In genomic region chr2:207448006-207448405, GRCh38 we compare ENCODE assay signal across 28 cellular contexts.
"Had no signal": no experiment of that assay in that cellular context is flagged by ENCODE, and none has a peak within 500 bp of the region (broad histone marks: within the 10 kb centered on the region; RNA-seq: fewer than 3 reads in every experiment).

No MANE protein-coding gene starts in this region.

- H3K27ac ChIP-seq: esophagus squamous epithelium, pancreas, prostate gland, thoracic aorta, WERI-Rb-1 had no signal

- H3K9me3 ChIP-seq: esophagus squamous epithelium, pancreas, prostate gland, thoracic aorta had no signal

- DNase-seq: activated CD4-positive, alpha-beta memory T cell treated with anti-CD3 and anti-CD28 coated beads for 36 hours; activated CD4-positive, alpha-beta T cell treated with anti-CD3 and anti-CD28 coated beads, Interleukin-2, amount 10 ng/mL, durations not matched to agents 24 days and 14 days; activated CD8-positive, alpha-beta memory T cell treated with anti-CD3 and anti-CD28 coated beads, Interleukin-2, amount 50 U/mL, for 48 hours; activated T-cell treated with anti-CD3 and anti-CD28 coated beads, Interleukin-2, amount 50 U/mL, for 24 hours; anterior cingulate cortex; endodermal cell; esophagus squamous epithelium; islet precursor cell; left cardiac atrium; left ventricle myocardium superior; midbrain; naive thymus-derived CD4-positive, alpha-beta T cell; nucleus accumbens; pancreas; stimulated activated CD4-positive, alpha-beta T cell treated with anti-CD3 and anti-CD28 coated beads, Interleukin-12 subunit alpha, Interleukin-12 subunit beta, amount 100 ng/mL, for 4 hours; stimulated activated CD4-positive, alpha-beta T cell treated with anti-CD3 and anti-CD28 coated beads, Interleukin-4, amount 100 ng/mL, for 24 hours; SW 1271; T-helper 9 cell; trophoblast cell; WERI-Rb-1 had no signal

- H3K36me3 ChIP-seq: esophagus squamous epithelium, pancreas, prostate gland, thoracic aorta, WERI-Rb-1 had no signal

- ATAC-seq: activated CD4-positive, CD25-positive, alpha-beta regulatory T cell treated with anti-CD3 and anti-CD28 coated beads, Interleukin-2, amount 50 U/mL, for 24 hours; activated T-helper 17 cell treated with anti-CD3 and anti-CD28 coated beads, Interleukin-2, amount 50 U/mL, for 72 hours; left cardiac atrium; left ventricle myocardium superior; naive thymus-derived CD4-positive, alpha-beta T cell; pancreas; stimulated activated effector memory CD8-positive, alpha-beta T cell treated with anti-CD3 and anti-CD28 coated beads, Interleukin-12 subunit alpha, Interleukin-12 subunit beta, amount 100 ng/mL, for 72 hours had no signal

- FAIRE-seq: frontal cortex, pancreas, TTC549, urothelium cell line had no signal

- H3K27me3 ChIP-seq: esophagus squamous epithelium, pancreas had no signal

- H3K4me3 ChIP-seq: esophagus squamous epithelium, pancreas, prostate gland, thoracic aorta had no signal

- H3K4me1 ChIP-seq: esophagus squamous epithelium, pancreas, prostate gland had no signal
